In the genomic region with DNA sequence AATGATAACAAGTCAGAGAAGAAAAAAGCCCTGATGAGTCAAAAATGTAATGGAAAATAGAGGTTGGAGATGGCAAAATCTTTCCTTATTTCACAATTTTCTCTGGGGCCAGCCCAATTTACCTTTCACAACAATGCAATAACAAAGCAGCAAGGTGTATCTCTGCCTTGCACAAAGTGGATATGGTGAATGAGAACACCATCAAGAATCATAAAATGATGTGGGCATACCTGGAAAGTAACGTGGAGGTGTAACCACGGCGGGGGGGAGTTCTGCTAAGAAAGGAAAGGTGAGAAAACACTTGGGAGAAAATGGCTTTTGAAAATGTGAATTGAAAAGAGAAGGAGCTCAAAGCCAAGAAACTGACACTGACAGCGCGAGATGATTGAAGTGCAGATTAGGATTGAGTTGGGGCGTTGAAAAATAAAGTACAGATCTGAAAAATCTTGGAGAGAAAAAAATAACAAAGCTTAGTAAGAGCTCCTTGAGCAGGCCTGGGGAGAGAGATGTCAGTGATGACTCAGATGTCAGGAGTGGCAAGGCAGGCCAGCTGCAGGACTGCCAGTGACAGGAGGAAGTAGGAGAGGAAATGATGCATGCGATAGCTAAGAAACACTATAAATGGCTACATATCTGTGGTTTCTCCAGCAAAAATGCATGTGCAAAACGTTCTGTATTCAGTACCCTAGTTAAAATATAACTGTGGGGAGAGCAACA, we compare ENCODE assay signal across 1 cellular context.
A peak's percentile ranks its signal among the peaks of the same experiment; 100 is the strongest.
TF ChIP-seq lines count a peak whose summit lies in the region.

No MANE protein-coding gene starts in this region.

TF ChIP-seq in K562, 482 proteins besides CTCF, POLR2A, EP300 and RAD21 (continued from another document and continues in another):
- TF ChIP-seq, protein P1, sequence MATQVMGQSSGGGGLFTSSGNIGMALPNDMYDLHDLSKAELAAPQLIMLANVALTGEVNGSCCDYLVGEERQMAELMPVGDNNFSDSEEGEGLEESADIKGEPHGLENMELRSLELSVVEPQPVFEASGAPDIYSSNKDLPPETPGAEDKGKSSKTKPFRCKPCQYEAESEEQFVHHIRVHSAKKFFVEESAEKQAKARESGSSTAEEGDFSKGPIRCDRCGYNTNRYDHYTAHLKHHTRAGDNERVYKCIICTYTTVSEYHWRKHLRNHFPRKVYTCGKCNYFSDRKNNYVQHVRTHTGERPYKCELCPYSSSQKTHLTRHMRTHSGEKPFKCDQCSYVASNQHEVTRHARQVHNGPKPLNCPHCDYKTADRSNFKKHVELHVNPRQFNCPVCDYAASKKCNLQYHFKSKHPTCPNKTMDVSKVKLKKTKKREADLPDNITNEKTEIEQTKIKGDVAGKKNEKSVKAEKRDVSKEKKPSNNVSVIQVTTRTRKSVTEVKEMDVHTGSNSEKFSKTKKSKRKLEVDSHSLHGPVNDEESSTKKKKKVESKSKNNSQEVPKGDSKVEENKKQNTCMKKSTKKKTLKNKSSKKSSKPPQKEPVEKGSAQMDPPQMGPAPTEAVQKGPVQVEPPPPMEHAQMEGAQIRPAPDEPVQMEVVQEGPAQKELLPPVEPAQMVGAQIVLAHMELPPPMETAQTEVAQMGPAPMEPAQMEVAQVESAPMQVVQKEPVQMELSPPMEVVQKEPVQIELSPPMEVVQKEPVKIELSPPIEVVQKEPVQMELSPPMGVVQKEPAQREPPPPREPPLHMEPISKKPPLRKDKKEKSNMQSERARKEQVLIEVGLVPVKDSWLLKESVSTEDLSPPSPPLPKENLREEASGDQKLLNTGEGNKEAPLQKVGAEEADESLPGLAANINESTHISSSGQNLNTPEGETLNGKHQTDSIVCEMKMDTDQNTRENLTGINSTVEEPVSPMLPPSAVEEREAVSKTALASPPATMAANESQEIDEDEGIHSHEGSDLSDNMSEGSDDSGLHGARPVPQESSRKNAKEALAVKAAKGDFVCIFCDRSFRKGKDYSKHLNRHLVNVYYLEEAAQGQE (CRISPR knock-in tag; IDR thresholded peaks at IDR 0.05; ENCODE audit: low read depth), result no peak
- no peak for TF ChIP-seq ZNF764 (CRISPR knock-in tag; IDR thresholded peaks at IDR 0.05; ENCODE audit: low read depth)
- TF ChIP-seq, protein P2, sequence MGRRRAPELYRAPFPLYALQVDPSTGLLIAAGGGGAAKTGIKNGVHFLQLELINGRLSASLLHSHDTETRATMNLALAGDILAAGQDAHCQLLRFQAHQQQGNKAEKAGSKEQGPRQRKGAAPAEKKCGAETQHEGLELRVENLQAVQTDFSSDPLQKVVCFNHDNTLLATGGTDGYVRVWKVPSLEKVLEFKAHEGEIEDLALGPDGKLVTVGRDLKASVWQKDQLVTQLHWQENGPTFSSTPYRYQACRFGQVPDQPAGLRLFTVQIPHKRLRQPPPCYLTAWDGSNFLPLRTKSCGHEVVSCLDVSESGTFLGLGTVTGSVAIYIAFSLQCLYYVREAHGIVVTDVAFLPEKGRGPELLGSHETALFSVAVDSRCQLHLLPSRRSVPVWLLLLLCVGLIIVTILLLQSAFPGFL (CRISPR knock-in tag; IDR thresholded peaks at IDR 0.05), result no peak
- no peak for TF ChIP-seq HOXB6 (CRISPR knock-in tag; IDR thresholded peaks at IDR 0.05; ENCODE audit: borderline replicate concordance)
- no peak for TF ChIP-seq ZBTB43 (CRISPR knock-in tag; IDR thresholded peaks at IDR 0.05)
- TF ChIP-seq FIP1L1 (IDR thresholded peaks at IDR 0.05; ENCODE audit: low read depth, low read length, poor library complexity, severe bottlenecking), result no peak
- TF ChIP-seq SETDB1 (IDR thresholded peaks at IDR 0.05; ENCODE audit: low read length), result no peak
- TF ChIP-seq FOS (IDR thresholded peaks at IDR 0.05; ENCODE audit: extremely low read depth, insufficient read length), result peak; percentile 75
- no peak for TF ChIP-seq FUS (optimal IDR thresholded peaks at IDR 0.05; ENCODE audit: low read depth, low read length)
- TF ChIP-seq ZNF282 (CRISPR knock-in tag; IDR thresholded peaks at IDR 0.05), result no peak
- TF ChIP-seq, protein P3, sequence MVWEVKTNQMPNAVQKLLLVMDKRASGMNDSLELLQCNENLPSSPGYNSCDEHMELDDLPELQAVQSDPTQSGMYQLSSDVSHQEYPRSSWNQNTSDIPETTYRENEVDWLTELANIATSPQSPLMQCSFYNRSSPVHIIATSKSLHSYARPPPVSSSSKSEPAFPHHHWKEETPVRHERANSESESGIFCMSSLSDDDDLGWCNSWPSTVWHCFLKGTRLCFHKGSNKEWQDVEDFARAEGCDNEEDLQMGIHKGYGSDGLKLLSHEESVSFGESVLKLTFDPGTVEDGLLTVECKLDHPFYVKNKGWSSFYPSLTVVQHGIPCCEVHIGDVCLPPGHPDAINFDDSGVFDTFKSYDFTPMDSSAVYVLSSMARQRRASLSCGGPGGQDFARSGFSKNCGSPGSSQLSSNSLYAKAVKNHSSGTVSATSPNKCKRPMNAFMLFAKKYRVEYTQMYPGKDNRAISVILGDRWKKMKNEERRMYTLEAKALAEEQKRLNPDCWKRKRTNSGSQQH (CRISPR knock-in tag; IDR thresholded peaks at IDR 0.05), result no peak
- TF ChIP-seq GABPA (tag; conservative IDR thresholded peaks at IDR 0.05; ENCODE audit: low read depth), result peak; percentile 76
- no peak for TF ChIP-seq ZNF184 (CRISPR knock-in tag; IDR thresholded peaks at IDR 0.05)
- no peak for TF ChIP-seq TAF15 (IDR thresholded peaks at IDR 0.05; ENCODE audit: low read depth, low read length)
- no peak for TF ChIP-seq GTF2B (IDR thresholded peaks at IDR 0.05; ENCODE audit: extremely low read depth, insufficient read length)
- no peak for TF ChIP-seq ZBTB12 (CRISPR knock-in tag; IDR thresholded peaks at IDR 0.05)
- no peak for TF ChIP-seq TSC22D4 (tag; IDR thresholded peaks at IDR 0.05)
- no peak for TF ChIP-seq SMAD2 (IDR thresholded peaks at IDR 0.05; ENCODE audit: low read depth, low read length)
- no peak for TF ChIP-seq E2F3 (CRISPR knock-in tag; IDR thresholded peaks at IDR 0.05)
- TF ChIP-seq CEBPZ (IDR thresholded peaks at IDR 0.05; ENCODE audit: borderline replicate concordance, low read depth, low read length), result no peak
- no peak for TF ChIP-seq GTF2A2 (tag; IDR thresholded peaks at IDR 0.05)
- TF ChIP-seq RHOXF2B (CRISPR knock-in tag; conservative IDR thresholded peaks at IDR 0.05), result no peak
- no peak for TF ChIP-seq KDM5B (IDR thresholded peaks at IDR 0.05; ENCODE audit: insufficient replicate concordance, low read depth, low read length)
- peak in 1 of 2 experiments; percentile 90; a peak in 3 of 4 replicates for TF ChIP-seq RCOR1 (IDR thresholded peaks at IDR 0.05; ENCODE audit: borderline replicate concordance in 1 of 2, low read depth in 2 of 2, low read length in 2 of 2)
- TF ChIP-seq, protein P4, sequence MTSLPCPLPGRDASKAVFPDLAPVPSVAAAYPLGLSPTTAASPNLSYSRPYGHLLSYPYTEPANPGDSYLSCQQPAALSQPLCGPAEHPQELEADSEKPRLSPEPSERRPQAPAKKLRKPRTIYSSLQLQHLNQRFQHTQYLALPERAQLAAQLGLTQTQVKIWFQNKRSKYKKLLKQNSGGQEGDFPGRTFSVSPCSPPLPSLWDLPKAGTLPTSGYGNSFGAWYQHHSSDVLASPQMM (CRISPR knock-in tag; IDR thresholded peaks at IDR 0.05), result no peak
- no peak; the same call in 1 of the 2 replicates for TF ChIP-seq ZNF644 (tag; IDR thresholded peaks at IDR 0.05; ENCODE audit: low read depth)
- TF ChIP-seq COPS2 (conservative IDR thresholded peaks at IDR 0.05), result no peak
- no peak for TF ChIP-seq SIX5 (IDR thresholded peaks at IDR 0.05; ENCODE audit: borderline replicate concordance in 1 of 2, insufficient read depth in 1 of 2, low read depth in 1 of 2, low read length in 2 of 2)
- TF ChIP-seq ARHGAP35 (IDR thresholded peaks at IDR 0.05; ENCODE audit: partially characterized antibody), result no peak
- no peak for TF ChIP-seq CUX1 (CRISPR knock-in tag; IDR thresholded peaks at IDR 0.05)
- peak; percentile 55 for TF ChIP-seq SMAD4 (CRISPR knock-in tag; conservative IDR thresholded peaks at IDR 0.05)
- TF ChIP-seq VEZF1 (CRISPR knock-in tag; IDR thresholded peaks at IDR 0.05), result no peak
- peak in 1 of 2 experiments; percentile 86; a peak in 2 of 4 replicates for TF ChIP-seq SRF (CRISPR knock-in tag; IDR thresholded peaks at IDR 0.05)
- no peak for TF ChIP-seq KAT2B (IDR thresholded peaks at IDR 0.05; ENCODE audit: low read depth, low read length)
- TF ChIP-seq LEF1 (IDR thresholded peaks at IDR 0.05), result peak; percentile 83; the same call in 1 of the 2 replicates
